Comparison of ENCODE assay signal across 34 cellular contexts in the genomic region with DNA sequence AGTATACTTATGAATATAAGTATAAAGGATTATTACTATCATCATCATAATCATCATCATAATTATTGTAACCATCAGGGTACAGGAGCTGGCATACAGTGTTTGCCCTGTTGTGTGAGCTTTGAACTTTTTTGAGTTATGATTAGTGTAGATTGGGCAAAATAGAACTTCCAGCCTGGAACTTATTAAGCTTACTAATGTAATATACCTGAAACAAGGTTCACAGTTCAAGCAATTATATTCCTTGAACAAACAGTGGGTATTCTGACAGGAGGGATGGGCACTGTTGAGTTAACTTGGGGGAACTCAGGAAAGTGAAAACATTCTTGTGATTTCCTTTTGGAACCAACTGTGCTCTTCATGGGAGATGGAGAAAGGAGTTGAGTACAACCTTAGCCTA.
"Had no signal": no experiment of that assay in that cellular context is flagged by ENCODE, and none has a peak within 500 bp of the region (broad histone marks: within the 10 kb centered on the region; RNA-seq: fewer than 3 reads in every experiment).

No MANE protein-coding gene starts in this region.

- H3K4me3 ChIP-seq: MG63 had no signal

- H3K36me3 ChIP-seq: MG63 had no signal

- H3K27me3 ChIP-seq: MG63 had no signal

- DNase-seq: Karpas-422, Kasumi-1, MG63, MM.1S, MV-4-11, NCI-H1048, NCI-H1092, NCI-H1092 treated with DMSO at 0.1 percent for 48 hours, NCI-H1105, NCI-H1105 treated with DMSO at 0.1 percent for 48 hours, NCI-H1417, NCI-H1417 treated with DMSO at 0.1 percent for 48 hours, NCI-H1436, NCI-H1436 treated with DMSO at 0.1 percent for 48 hours, NCI-H146, NCI-H1694, NCI-H1694 treated with DMSO at 0.1 percent for 48 hours, NCI-H187, NCI-H187 treated with DMSO at 0.1 percent for 48 hours, NCI-H1930, NCI-H2029, NCI-H2029 treated with DMSO at 0.1 percent for 48 hours, NCI-H2081, NCI-H2081 treated with DMSO at 0.1 percent for 48 hours, NCI-H2107, NCI-H2171, NCI-H2171 treated with DMSO at 0.1 percent for 48 hours, NCI-H2227 treated with DMSO at 0.1 percent for 48 hours, NCI-H226, NCI-H345, NCI-H446, NCI-H446 treated with DMSO at 0.1 percent for 48 hours, NCI-H510A, NCI-H510A treated with DMSO at 0.1 percent for 48 hours had no signal
